In the genomic region with DNA sequence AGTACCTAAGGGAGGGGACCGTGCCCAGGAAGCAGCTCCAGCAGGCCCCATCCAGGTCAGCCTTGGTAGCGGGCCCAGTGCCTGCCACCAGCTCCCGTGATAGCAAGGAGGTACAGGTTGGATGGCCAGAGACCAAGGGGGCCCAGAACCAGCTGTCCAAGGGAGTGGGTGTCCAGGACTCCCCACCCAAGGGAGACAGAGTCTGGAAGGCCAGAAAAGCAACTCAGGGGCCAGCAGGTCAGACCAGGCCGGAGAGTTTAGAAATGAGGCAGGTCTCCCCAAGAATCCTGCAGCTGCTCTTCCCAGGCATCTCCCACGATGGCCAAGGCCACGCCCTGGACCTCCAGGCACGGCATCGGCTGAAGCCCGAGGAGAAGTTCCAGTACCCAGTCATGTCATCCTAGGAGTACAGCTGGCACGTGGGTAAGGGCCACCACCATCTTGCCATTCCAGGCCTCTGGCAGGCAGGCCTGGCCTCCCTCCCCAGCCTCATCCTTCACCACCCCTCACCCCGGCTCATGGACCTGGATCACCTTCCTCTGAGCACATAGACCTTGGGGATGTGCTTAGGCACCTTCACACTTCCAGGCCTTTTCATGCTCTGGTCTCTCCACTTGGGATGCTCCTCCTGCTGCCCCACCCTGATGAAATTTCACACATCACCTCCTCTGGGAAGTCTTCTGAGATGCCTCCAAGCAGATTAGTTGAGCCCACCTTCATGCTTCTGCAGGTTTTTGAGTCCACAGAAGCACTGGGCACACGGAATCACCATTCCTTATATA, we compare ENCODE assay signal across 25 cellular contexts. TPM values are rescaled to one million over a fixed set of nuclear protein-coding genes. Genes with fewer than 3 reads are reported as not detected.
"Had no signal": no experiment of that assay in that cellular context is flagged by ENCODE, and none has a peak within 500 bp of the region (broad histone marks: within the 10 kb centered on the region; RNA-seq: fewer than 3 reads in every experiment).

No MANE protein-coding gene starts in this region.

- H3K4me3 Mint-ChIP-seq: endodermal cell; nephron; stimulated activated naive B cell treated with anti-CD40 and anti-IgM and Interleukin-4, amounts not matched to agents 10 μg/mL and 1 μg/mL and 100 μg/mL, for 72 hours; stimulated activated naive CD8-positive, alpha-beta T cell treated with anti-CD3 and anti-CD28 coated beads, Interleukin-15, amount 100 ng/mL, for 72 hours had no signal

- H3K27ac ChIP-seq: coronary artery, heart left ventricle, neutrophil, ovary, thoracic aorta, transverse colon had no signal

- H3K36me3 Mint-ChIP-seq: stimulated activated naive B cell treated with anti-CD40 and anti-IgM and Interleukin-4, amounts not matched to agents 10 μg/mL and 1 μg/mL and 100 μg/mL, for 72 hours had no signal

- H3K9me3 ChIP-seq: heart left ventricle, mucosa of descending colon, neutrophil, ovary, thoracic aorta, transverse colon had no signal

- H3K27me3 ChIP-seq: heart left ventricle, ovary, transverse colon had no signal

- FAIRE-seq: frontal cortex had no signal

- DNase-seq: central memory CD4-positive, alpha-beta T cell; effector CD4-positive, alpha-beta T cell; endodermal cell; hippocampal formation; mucosa of descending colon; ovary; right cardiac atrium; stimulated activated CD4-positive, alpha-beta T cell treated with anti-CD3 and anti-CD28 coated beads, Interleukin-15, amount 100 ng/mL, for 24 hours; stimulated activated CD4-positive, alpha-beta T cell treated with anti-CD3 and anti-CD28 coated beads, Interleukin-1b, Interleukin-23, amount 100 ng/mL, for 48 hours; stimulated activated CD4-positive, alpha-beta T cell treated with anti-CD3 and anti-CD28 coated beads, Interleukin-4, amount 100 ng/mL, for 24 hours; stimulated activated naive B cell treated with anti-CD40 and anti-IgM and Interleukin-4, amounts not matched to agents 10 μg/mL and 1 μg/mL and 100 μg/mL, for 72 hours; stimulated activated naive CD8-positive, alpha-beta T cell treated with anti-CD3 and anti-CD28 coated beads, Interleukin-15, amount 100 ng/mL, for 72 hours; substantia nigra; transverse colon had no signal

- H3K36me3 ChIP-seq: heart left ventricle, neutrophil, ovary, thoracic aorta, transverse colon had no signal

- ATAC-seq: heart left ventricle; right cardiac atrium; stimulated activated naive B cell treated with anti-CD40 and anti-IgM and Interleukin-4, amounts not matched to agents 10 μg/mL and 1 μg/mL and 100 μg/mL, for 72 hours; stimulated activated naive CD8-positive, alpha-beta T cell treated with anti-CD3 and anti-CD28 coated beads, Interleukin-15, amount 100 ng/mL, for 72 hours had no signal

- H3K27me3 Mint-ChIP-seq: stimulated activated naive B cell treated with anti-CD40 and anti-IgM and Interleukin-4, amounts not matched to agents 10 μg/mL and 1 μg/mL and 100 μg/mL, for 72 hours had no signal

- H3K27ac Mint-ChIP-seq: endodermal cell; nephron; progenitor cell of endocrine pancreas; stimulated activated naive B cell treated with anti-CD40 and anti-IgM and Interleukin-4, amounts not matched to agents 10 μg/mL and 1 μg/mL and 100 μg/mL, for 72 hours; stimulated activated naive CD8-positive, alpha-beta T cell treated with anti-CD3 and anti-CD28 coated beads, Interleukin-15, amount 100 ng/mL, for 72 hours had no signal

- H3K4me3 ChIP-seq: coronary artery, heart left ventricle, mucosa of descending colon, ovary, thoracic aorta, transverse colon had no signal

- H3K9me3 Mint-ChIP-seq: endodermal cell; nephron; stimulated activated naive B cell treated with anti-CD40 and anti-IgM and Interleukin-4, amounts not matched to agents 10 μg/mL and 1 μg/mL and 100 μg/mL, for 72 hours; stimulated activated naive CD8-positive, alpha-beta T cell treated with anti-CD3 and anti-CD28 coated beads, Interleukin-15, amount 100 ng/mL, for 72 hours had no signal

RNA-seq across cellular contexts. Expression of gene DNASE1L3, which starts 30.5 kb away (rescaled TPM):
- total RNA-seq: chondrocyte, endodermal cell, fibroblast of lung, kidney epithelial cell, mammary epithelial cell, progenitor cell of endocrine pancreas had no signal
- polyA plus RNA-seq: fibroblast of lung, mammary epithelial cell had no signal
